9 cellular contexts compared by ENCODE assay signal in genomic region chr3:30692498-30693130, GRCh38.
DNase-seq lines count a peak whose midpoint lies in the region; ATAC-seq, FAIRE-seq and TF ChIP-seq lines count a peak whose summit lies in the region.
"Had no signal": no experiment of that assay in that cellular context is flagged by ENCODE, and none has a peak within 500 bp of the region (broad histone marks: within the 10 kb centered on the region; RNA-seq: fewer than 3 reads in every experiment).

No MANE protein-coding gene starts in this region.

- H3K4me1 Mint-ChIP-seq in progenitor cell of endocrine pancreas (ENCODE audit: low read depth): peaks cover 24% of the 10 kb centered on the region

- CTCF ChIA-PET in endothelial cell of umbilical vein (lab: Charles Lee): interaction anchor here (0.7 to 5.0 kb wide), 39 partner anchors 8 to 680 kb away, joined by 3 to 56 read pairs (median 6); partner anchors contain the start of gene TGFBR2

- no peak overlapping the region for H3K4me3 ChIP-seq in LNCaP clone FGC (ENCODE audit: low read depth, low read length)
- no peak overlapping the region for H3K4me3 ChIP-seq in endothelial cell of umbilical vein (replicated peaks in 1 of 3; ENCODE audit: insufficient read depth in 1 of 3, low read depth in 1 of 3, low read length in 3 of 3)

- intact Hi-C loops in endothelial cell of umbilical vein (cut with micrococcal nuclease): loop anchor here (1.0 kb wide), 9 partner anchors 27 to 679 kb away; no protein-coding TSS in a partner anchor

- peaks cover 55% of the 10 kb centered on the region for H3K4me1 ChIP-seq in endothelial cell of umbilical vein (ENCODE audit: control insufficient read depth, extremely low read depth, insufficient read depth, low read length)

- no peaks in the 10 kb centered on the region for H3K9me3 ChIP-seq in endothelial cell of umbilical vein (replicated peaks; ENCODE audit: control insufficient read depth, insufficient read depth, low read length)

- H3K4me2 ChIP-seq in endothelial cell of umbilical vein (ENCODE audit: insufficient read depth, low read length): no peak overlapping the region

- H2AFZ ChIP-seq in endothelial cell of umbilical vein (ENCODE audit: low read depth, low read length): no peak overlapping the region

- H3K27ac ChIP-seq in endothelial cell of umbilical vein (ENCODE audit: insufficient read depth, low read depth, low read length): peak overlapping the region; percentile 42

- H3K27ac Mint-ChIP-seq in progenitor cell of endocrine pancreas: peak overlapping the region; percentile 41

- dilution Hi-C loops in endothelial cell of umbilical vein (cut with MboI; ENCODE audit: extremely low pct_ligation_motif_present, low sequenced_read_pairs): no loop called here

- no peak for FAIRE-seq in endothelial cell of umbilical vein (lab: Jason Lieb, UNC)

- no peak overlapping the region for H3K4me3 Mint-ChIP-seq in progenitor cell of endocrine pancreas (ENCODE audit: low read depth)

- H3K79me2 ChIP-seq in endothelial cell of umbilical vein (ENCODE audit: control insufficient read depth, insufficient read depth, low read length): peaks cover 19% of the 10 kb centered on the region

- no peaks in the 10 kb centered on the region for H3K9me1 ChIP-seq in endothelial cell of umbilical vein (replicated peaks; ENCODE audit: control insufficient read depth, extremely low read depth, insufficient read depth, low read length)

- DNase-seq in NCI-H748 (lab: John Stamatoyannopoulos, UW; ENCODE audit: unreplicated experiment): peak; percentile 19
- no peak for DNase-seq in NCI-H748 treated with DMSO at 0.1 percent for 48 hours (lab: John Stamatoyannopoulos, UW)
- DNase-seq in LNCaP clone FGC (ENCODE audit: low read depth): peak; percentile 13
- no peak for DNase-seq in endothelial cell of umbilical vein (ENCODE audit: low read depth, low spot score)
- no peak for DNase-seq in progenitor cell of endocrine pancreas (ENCODE audit: low spot score, unreplicated experiment)
- DNase-seq in NCI-H446 treated with DMSO at 0.1 percent for 48 hours (lab: John Stamatoyannopoulos, UW): no peak
- no peak for DNase-seq in ureter (ENCODE audit: low spot score)
- DNase-seq: cortex of kidney had no signal

- no peaks in the 10 kb centered on the region for H3K9me3 Mint-ChIP-seq in progenitor cell of endocrine pancreas (ENCODE audit: low read depth)

- H3K9ac ChIP-seq in endothelial cell of umbilical vein (replicated peaks; ENCODE audit: extremely low read depth, insufficient read depth, low read length): no peak overlapping the region

- no peak for ATAC-seq in HG03354 (IDR thresholded peaks at IDR 0.05; ENCODE audit: poor library complexity, severe bottlenecking, unreplicated experiment)

- no peaks in the 10 kb centered on the region for H3K27me3 ChIP-seq in endothelial cell of umbilical vein (ENCODE audit: control insufficient read depth in 2 of 2, insufficient read depth in 2 of 2, low read length in 2 of 2)

- H4K20me1 ChIP-seq in endothelial cell of umbilical vein (replicated peaks; ENCODE audit: control insufficient read depth, extremely low read depth, insufficient read depth, low read length): no peaks in the 10 kb centered on the region

- POLR2A ChIA-PET in endothelial cell of umbilical vein (lab: Charles Lee): interaction anchor here (0.9 to 1.3 kb wide), 2 partner anchors 11 to 86 kb away, joined by 4 to 5 read pairs; partner anchors contain the start of gene TGFBR2

- TF ChIP-seq CTCF in LNCaP clone FGC (IDR thresholded peaks at IDR 0.05; ENCODE audit: control insufficient read depth, extremely low read depth, insufficient read depth) (no peak), endothelial cell of umbilical vein (IDR thresholded peaks at IDR 0.05; ENCODE audit: extremely low read depth in 1 of 2, insufficient read depth in 1 of 2, low read depth in 1 of 2, low read length in 2 of 2) (no peak), progenitor cell of endocrine pancreas (IDR thresholded peaks at IDR 0.05; ENCODE audit: unreplicated experiment) (no peak)

- no peaks in the 10 kb centered on the region for H3K27me3 Mint-ChIP-seq in progenitor cell of endocrine pancreas

- no TSS peak for BruUV-seq in endothelial cell of umbilical vein (replicated peaks; lab: Mats Ljungman, UMichigan)

- peaks cover 27% of the 10 kb centered on the region for H3K36me3 Mint-ChIP-seq in progenitor cell of endocrine pancreas (ENCODE audit: insufficient read depth)

- no peak for TF ChIP-seq POLR2A in endothelial cell of umbilical vein (IDR thresholded peaks at IDR 0.05; ENCODE audit: low read depth, low read length)

- H3K36me3 ChIP-seq in endothelial cell of umbilical vein (ENCODE audit: control insufficient read depth in 2 of 2, extremely low read depth in 1 of 2, insufficient read depth in 2 of 2, low read length in 2 of 2): peaks cover 38 to 67% of the 10 kb centered on the region in 2 experiments

TF ChIP-seq in endothelial cell of umbilical vein, 7 proteins besides CTCF, POLR2A, EP300 and RAD21:
- TF ChIP-seq GATA2 (IDR thresholded peaks at IDR 0.05; ENCODE audit: insufficient read depth, insufficient read length, low read depth, low read length) (no peak), JUN (IDR thresholded peaks at IDR 0.05; ENCODE audit: borderline replicate concordance, insufficient read depth, insufficient read length, low read depth) (no peak), MAX (IDR thresholded peaks at IDR 0.05; ENCODE audit: insufficient read depth, insufficient read length) (no peak), FOS (IDR thresholded peaks at IDR 0.05; ENCODE audit: borderline replicate concordance, insufficient read depth, low read length) (no peak), MYC (IDR thresholded peaks at IDR 0.05; ENCODE audit: low read depth, low read length) (no peak), POLR2AphosphoS5 (IDR thresholded peaks at IDR 0.05; ENCODE audit: insufficient read depth, low read depth, low read length) (no peak), EZH2 (IDR thresholded peaks at IDR 0.05; ENCODE audit: borderline replicate concordance, low read depth, low read length, severe bottlenecking) (no peak)

Comparison
In these comparisons a context has a peak if more than half of its experiments do, and no peak if none do; other contexts are left out.
1. DNase-seq: peak in NCI-H748 (single experiment) and LNCaP clone FGC (single experiment); none in NCI-H748 treated with DMSO at 0.1 percent for 48 hours (single experiment), endothelial cell of umbilical vein (single experiment), progenitor cell of endocrine pancreas (single experiment), NCI-H446 treated with DMSO at 0.1 percent for 48 hours (single experiment) and ureter (single experiment).